Comparison of ENCODE assay signal across 25 cellular contexts in genomic region chr10:129274928-129275474, GRCh38.
DNase-seq lines count a peak whose midpoint lies in the region; ATAC-seq and TF ChIP-seq lines count a peak whose summit lies in the region.
"Had no signal": no experiment of that assay in that cellular context is flagged by ENCODE, and none has a peak within 500 bp of the region (broad histone marks: within the 10 kb centered on the region; RNA-seq: fewer than 3 reads in every experiment).

No MANE protein-coding gene starts in this region.

- H3K36me3 ChIP-seq in Karpas-422 (ENCODE audit: insufficient read depth, low read length) (no peaks in the 10 kb centered on the region), MG63 (no peaks in the 10 kb centered on the region)
- H3K36me3 ChIP-seq: vagina had no signal

- H3K9me3 Mint-ChIP-seq in activated naive CD8-positive, alpha-beta T cell treated with anti-CD3 and anti-CD28 coated beads for 36 hours = no peaks in the 10 kb centered on the region
- no peaks in the 10 kb centered on the region for H3K9me3 Mint-ChIP-seq in activated naive CD8-positive, alpha-beta T cell treated with anti-CD3 and anti-CD28 coated beads, Interleukin-2, amount 50 U/mL, for 24 hours
- no peaks in the 10 kb centered on the region for H3K9me3 Mint-ChIP-seq in endothelial cell (ENCODE audit: unreplicated experiment)
- H3K9me3 Mint-ChIP-seq in progenitor cell of endocrine pancreas (ENCODE audit: low read depth) = no peaks in the 10 kb centered on the region
- H3K9me3 Mint-ChIP-seq: brain, natural killer cell had no signal

- no peaks in the 10 kb centered on the region for H4K20me1 ChIP-seq in Karpas-422 (ENCODE audit: insufficient read depth, low read depth, low read length)

- H3K27ac ChIP-seq in Karpas-422 (ENCODE audit: low read length) = no peak overlapping the region
- H3K27ac ChIP-seq: C4-2B, coronary artery, psoas muscle, SK-N-MC, vagina had no signal

- H3K27ac Mint-ChIP-seq in activated naive CD8-positive, alpha-beta T cell treated with anti-CD3 and anti-CD28 coated beads for 36 hours = no peak overlapping the region
- no peak overlapping the region for H3K27ac Mint-ChIP-seq in activated naive CD8-positive, alpha-beta T cell treated with anti-CD3 and anti-CD28 coated beads, Interleukin-2, amount 50 U/mL, for 24 hours
- no peak overlapping the region for H3K27ac Mint-ChIP-seq in endothelial cell (ENCODE audit: unreplicated experiment)
- no peak overlapping the region for H3K27ac Mint-ChIP-seq in progenitor cell of endocrine pancreas
- H3K27ac Mint-ChIP-seq: activated T-helper 17 cell treated with anti-CD3 and anti-CD28 coated beads, Interleukin-2, amount 50 U/mL, for 72 hours; natural killer cell had no signal

- H3K27me3 ChIP-seq in Karpas-422 (ENCODE audit: low read length) (no peaks in the 10 kb centered on the region), MG63 (no peaks in the 10 kb centered on the region)
- H3K27me3 ChIP-seq: vagina had no signal

- H3K4me1 Mint-ChIP-seq in activated naive CD8-positive, alpha-beta T cell treated with anti-CD3 and anti-CD28 coated beads for 36 hours = peaks cover 7% of the 10 kb centered on the region
- peaks cover 5% of the 10 kb centered on the region for H3K4me1 Mint-ChIP-seq in activated naive CD8-positive, alpha-beta T cell treated with anti-CD3 and anti-CD28 coated beads, Interleukin-2, amount 50 U/mL, for 24 hours
- H3K4me1 Mint-ChIP-seq in endothelial cell (ENCODE audit: unreplicated experiment) = peaks cover 4% of the 10 kb centered on the region
- no peaks in the 10 kb centered on the region for H3K4me1 Mint-ChIP-seq in progenitor cell of endocrine pancreas (ENCODE audit: low read depth)
- H3K4me1 Mint-ChIP-seq: activated T-helper 17 cell treated with anti-CD3 and anti-CD28 coated beads, Interleukin-2, amount 50 U/mL, for 72 hours had no signal

- no peaks in the 10 kb centered on the region for H3K9me3 ChIP-seq in Karpas-422 (ENCODE audit: low read length)
- no peaks in the 10 kb centered on the region for H3K9me3 ChIP-seq in MG63
- H3K9me3 ChIP-seq: psoas muscle, vagina had no signal

- no peak for ATAC-seq in activated naive CD8-positive, alpha-beta T cell treated with anti-CD3 and anti-CD28 coated beads, Interleukin-2, amount 50 U/mL, for 24 hours
- ATAC-seq: activated CD4-positive, CD25-positive, alpha-beta regulatory T cell treated with anti-CD3 and anti-CD28 coated beads, Interleukin-2, amount 50 U/mL, for 24 hours; activated T-helper 17 cell treated with anti-CD3 and anti-CD28 coated beads, Interleukin-2, amount 50 U/mL, for 72 hours; left colon; natural killer cell; psoas muscle had no signal

- no peak overlapping the region for H3K4me2 ChIP-seq in Karpas-422 (ENCODE audit: low read depth, low read length, poor library complexity, severe bottlenecking)
- H3K4me2 ChIP-seq: smooth muscle cell had no signal

- no peaks in the 10 kb centered on the region for H3K36me3 Mint-ChIP-seq in activated naive CD8-positive, alpha-beta T cell treated with anti-CD3 and anti-CD28 coated beads for 36 hours
- no peaks in the 10 kb centered on the region for H3K36me3 Mint-ChIP-seq in activated naive CD8-positive, alpha-beta T cell treated with anti-CD3 and anti-CD28 coated beads, Interleukin-2, amount 50 U/mL, for 24 hours (ENCODE audit: low read depth)
- no peaks in the 10 kb centered on the region for H3K36me3 Mint-ChIP-seq in endothelial cell (ENCODE audit: low read depth, unreplicated experiment)
- H3K36me3 Mint-ChIP-seq in progenitor cell of endocrine pancreas (ENCODE audit: insufficient read depth) = no peaks in the 10 kb centered on the region
- H3K36me3 Mint-ChIP-seq: brain, natural killer cell had no signal

- TF ChIP-seq CTCF in endothelial cell (IDR thresholded peaks at IDR 0.05; ENCODE audit: unreplicated experiment) (peak; percentile 66), progenitor cell of endocrine pancreas (IDR thresholded peaks at IDR 0.05; ENCODE audit: unreplicated experiment) (peak; percentile 25)

- H3K79me2 ChIP-seq in Karpas-422 (ENCODE audit: low read length) = no peaks in the 10 kb centered on the region

- peaks cover 15% of the 10 kb centered on the region for H3K27me3 Mint-ChIP-seq in activated naive CD8-positive, alpha-beta T cell treated with anti-CD3 and anti-CD28 coated beads for 36 hours
- H3K27me3 Mint-ChIP-seq in activated naive CD8-positive, alpha-beta T cell treated with anti-CD3 and anti-CD28 coated beads, Interleukin-2, amount 50 U/mL, for 24 hours = peaks cover 21% of the 10 kb centered on the region
- no peaks in the 10 kb centered on the region for H3K27me3 Mint-ChIP-seq in endothelial cell (ENCODE audit: unreplicated experiment)
- H3K27me3 Mint-ChIP-seq in progenitor cell of endocrine pancreas = peaks cover 23% of the 10 kb centered on the region

- peak; percentile 2 for DNase-seq in activated naive CD8-positive, alpha-beta T cell treated with anti-CD3 and anti-CD28 coated beads for 36 hours
- no peak for DNase-seq in activated naive CD8-positive, alpha-beta T cell treated with anti-CD3 and anti-CD28 coated beads, Interleukin-2, amount 50 U/mL, for 24 hours
- peak; percentile 61 for DNase-seq in Karpas-422
- DNase-seq in endothelial cell (ENCODE audit: low spot score) = peak; percentile 19
- DNase-seq in progenitor cell of endocrine pancreas (ENCODE audit: low spot score, unreplicated experiment) = no peak
- DNase-seq in nucleus accumbens (lab: John Stamatoyannopoulos, UW) = no peak
- DNase-seq in MG63 = no peak
- DNase-seq in GOT3 (lab: John Stamatoyannopoulos, UW) = no peak
- DNase-seq: GF-D8; hippocampal formation; Kasumi-1; left colon; natural killer cell; NCI-H1436; NCI-H748 treated with DMSO at 0.1 percent for 48 hours; psoas muscle; stimulated activated CD4-positive, alpha-beta T cell treated with anti-CD3 and anti-CD28 coated beads, Interleukin-4, amount 100 ng/mL, for 24 hours had no signal

- H3K9ac ChIP-seq in Karpas-422 (ENCODE audit: low read length) = no peak overlapping the region

- H3K4me1 ChIP-seq in Karpas-422 (ENCODE audit: low read length) = no peaks in the 10 kb centered on the region
- H3K4me1 ChIP-seq: psoas muscle, vagina had no signal

- no peak overlapping the region for H3K4me3 Mint-ChIP-seq in activated naive CD8-positive, alpha-beta T cell treated with anti-CD3 and anti-CD28 coated beads for 36 hours
- H3K4me3 Mint-ChIP-seq in activated naive CD8-positive, alpha-beta T cell treated with anti-CD3 and anti-CD28 coated beads, Interleukin-2, amount 50 U/mL, for 24 hours = no peak overlapping the region
- H3K4me3 Mint-ChIP-seq in endothelial cell (ENCODE audit: unreplicated experiment) (no peak overlapping the region), progenitor cell of endocrine pancreas (ENCODE audit: low read depth) (no peak overlapping the region)
- H3K4me3 Mint-ChIP-seq: activated T-helper 17 cell treated with anti-CD3 and anti-CD28 coated beads, Interleukin-2, amount 50 U/mL, for 72 hours; brain; natural killer cell had no signal

- H3K9me2 ChIP-seq in Karpas-422 (replicated peaks; ENCODE audit: insufficient read depth, low read length) = no peaks in the 10 kb centered on the region

- H2AFZ ChIP-seq in Karpas-422 (ENCODE audit: low read length) = no peak overlapping the region

- H3K4me3 ChIP-seq in Karpas-422 (ENCODE audit: low read length) = no peak overlapping the region
- no peak overlapping the region for H3K4me3 ChIP-seq in MG63
- H3K4me3 ChIP-seq: coronary artery, psoas muscle, SK-N-MC, smooth muscle cell, vagina had no signal

Comparison
In these comparisons a context has a peak if more than half of its experiments do, and no peak if none do; other contexts are left out.
1. DNase-seq: peak in activated naive CD8-positive, alpha-beta T cell treated with anti-CD3 and anti-CD28 coated beads for 36 hours (single experiment), Karpas-422 (single experiment) and endothelial cell (single experiment); none in activated naive CD8-positive, alpha-beta T cell treated with anti-CD3 and anti-CD28 coated beads, Interleukin-2, amount 50 U/mL, for 24 hours (single experiment), progenitor cell of endocrine pancreas (single experiment), nucleus accumbens (0 of 56), MG63 (single experiment) and GOT3 (single experiment).